In genomic region chr10:15859531-15859864, GRCh38 we compare ENCODE assay signal across 8 cellular contexts. TPM values are rescaled to one million over a fixed set of nuclear protein-coding genes. Genes with fewer than 3 reads are reported as not detected.
DNase-seq lines count a peak whose midpoint lies in the region; ATAC-seq, FAIRE-seq and TF ChIP-seq lines count a peak whose summit lies in the region.

No MANE protein-coding gene starts in this region.

- no peak for DNase-seq in H54 (ENCODE audit: insufficient read length, low spot score)
- no peak for DNase-seq in right cardiac atrium
- DNase-seq in central memory CD4-positive, alpha-beta T cell: no peak
- DNase-seq in GM10266 (ENCODE audit: extremely low spot score): no peak

- H3K4me1 ChIP-seq in right cardiac atrium (ENCODE audit: control insufficient read depth, insufficient read depth, low read length): no peaks in the 10 kb centered on the region

- no peaks in the 10 kb centered on the region for H3K9me3 ChIP-seq in right cardiac atrium (ENCODE audit: control insufficient read depth, low read length)

- intact Hi-C loops in right cardiac atrium (cut with DNase I): no loop called here

- TF ChIP-seq CTCF in WI38 (IDR thresholded peaks at IDR 0.05; ENCODE audit: low read depth, low read length): no peak
- no peak for TF ChIP-seq CTCF in GM10266 (IDR thresholded peaks at IDR 0.05; ENCODE audit: control insufficient read depth, insufficient read depth, low read depth, missing control alignments)

- no peak for TF ChIP-seq POLR2A in H54 (IDR thresholded peaks at IDR 0.05; ENCODE audit: low read depth, low read length)

- WGBS in right cardiac atrium: 14% methylated on average over 7 of the region's 7 CpGs

- ATAC-seq in right cardiac atrium: no peak
- ATAC-seq in GM19463 (IDR thresholded peaks at IDR 0.05; ENCODE audit: unreplicated experiment): no peak
- ATAC-seq in HG02623 (IDR thresholded peaks at IDR 0.05; ENCODE audit: unreplicated experiment): no peak

- FAIRE-seq in H54 (lab: Jason Lieb, UNC): peak; percentile 20

- peak overlapping the region; percentile 94 for H3K4me3 ChIP-seq in WI38 (ENCODE audit: low read depth, low read length)
- peak overlapping the region; percentile 90 for H3K4me3 ChIP-seq in right cardiac atrium (ENCODE audit: low read length)
- peak overlapping the region; percentile 77 to 94 (median 88) for H3K4me3 ChIP-seq in skin epidermis

- no peaks in the 10 kb centered on the region for H3K27me3 ChIP-seq in right cardiac atrium (ENCODE audit: control insufficient read depth, insufficient read depth)

- H3K27ac ChIP-seq in right cardiac atrium (ENCODE audit: low read length): no peak overlapping the region
- H3K27ac ChIP-seq in skin epidermis: peak overlapping the region in 17 of 21 experiments; percentile 59 to 89 (median 75)

RNA-seq across cellular contexts. Expression of gene MINDY3, which starts 0.8 kb away (rescaled TPM):
- total RNA-seq in right cardiac atrium: 10 to 100 TPM; 24.7 to 28.9 (median 28.1) TPM
- polyA plus RNA-seq in right cardiac atrium: 10.9 TPM
